ENCODE assay signal across 8 cellular contexts in the genomic region with DNA sequence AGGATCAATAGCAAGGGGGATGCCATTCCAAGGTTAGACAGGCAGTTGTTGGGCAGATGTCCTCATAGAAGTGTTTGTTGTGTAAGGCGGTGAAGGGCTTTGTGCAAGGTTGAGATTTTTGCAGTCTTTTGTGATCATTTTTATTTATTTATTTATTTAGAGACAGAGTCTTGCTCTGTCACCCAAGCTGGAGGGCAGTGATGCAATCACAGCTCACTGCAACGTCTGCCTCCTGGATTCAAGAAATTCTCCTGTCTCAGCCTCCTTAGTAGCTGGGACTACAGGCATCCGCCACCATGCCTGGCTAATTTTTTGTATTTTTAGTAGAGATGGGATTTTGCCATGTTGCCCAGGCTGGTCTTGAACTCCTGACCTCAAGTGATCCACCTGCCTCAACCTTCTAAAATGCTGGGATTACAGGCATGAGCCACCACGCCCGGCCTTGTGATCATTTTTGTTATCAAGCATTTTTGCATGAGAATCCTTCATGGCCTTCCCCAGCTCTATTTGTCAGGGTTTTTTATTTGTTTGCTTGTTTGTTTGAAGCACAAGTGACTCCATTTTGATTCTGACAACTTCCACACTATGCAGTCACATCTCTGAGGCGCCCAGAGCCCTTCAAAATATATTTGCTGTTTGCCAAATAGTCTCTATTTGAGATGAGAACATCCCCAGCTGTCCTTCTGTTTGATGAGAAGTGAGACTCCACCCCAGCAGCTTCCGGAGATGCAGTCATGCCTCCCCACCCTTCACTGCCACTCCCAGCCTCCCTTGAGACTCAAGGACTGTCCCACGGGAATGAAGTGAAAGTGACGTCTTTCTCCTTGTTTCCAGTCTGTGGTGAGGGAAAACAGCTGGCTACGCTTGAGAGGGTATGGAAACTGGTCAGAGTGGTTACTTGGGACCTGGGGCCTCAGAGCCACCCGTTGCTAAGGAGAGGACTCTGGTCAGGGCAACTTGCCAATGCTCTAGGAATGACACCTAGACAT. TPM values are rescaled to one million over a fixed set of nuclear protein-coding genes. Genes with fewer than 3 reads are reported as not detected.
A peak's percentile ranks its signal among the peaks of the same experiment; 100 is the strongest.
DNase-seq lines count a peak whose midpoint lies in the region; ATAC-seq and TF ChIP-seq lines count a peak whose summit lies in the region.

No MANE protein-coding gene starts in this region.

- no peak for TF ChIP-seq CTCF in cardiac muscle cell (IDR thresholded peaks at IDR 0.05; ENCODE audit: low read depth, low read length)
- no peak for TF ChIP-seq CTCF in upper lobe of right lung (IDR thresholded peaks at IDR 0.05)

- H3K4me3 ChIP-seq in cardiac muscle cell (no peak overlapping the region), upper lobe of right lung (no peak overlapping the region)

- H3K36me3 ChIP-seq in cardiac muscle cell (peaks cover 12% of the 10 kb centered on the region), upper lobe of right lung (peaks cover 32% of the 10 kb centered on the region)

- H3K27ac ChIP-seq in cardiac muscle cell (peak overlapping the region; percentile 72), upper lobe of right lung (peak overlapping the region; percentile 38)

- DNase-seq in AG20443 (ENCODE audit: low spot score) = peak; percentile 53
- DNase-seq in RPMI7951 (ENCODE audit: low read depth) = peak; percentile 96
- DNase-seq in cardiac muscle cell (ENCODE audit: low read depth in 1 of 2, low spot score in 1 of 2) = peak; percentile 32 to 77
- DNase-seq in upper lobe of right lung = no peak
- DNase-seq in NCI-H446 (lab: John Stamatoyannopoulos, UW) = no peak
- DNase-seq in inferior parietal cortex (ENCODE audit: extremely low spot score) = no peak

- peak; percentile 70 for ATAC-seq in GM19035 (IDR thresholded peaks at IDR 0.05; ENCODE audit: unreplicated experiment)
- peak; percentile 71 for ATAC-seq in HG03342 (IDR thresholded peaks at IDR 0.05; ENCODE audit: unreplicated experiment)
- peak; percentile 67 for ATAC-seq in upper lobe of right lung

- H3K4me1 ChIP-seq in cardiac muscle cell (ENCODE audit: low read depth) (peaks cover 9% of the 10 kb centered on the region), upper lobe of right lung (peaks cover 15% of the 10 kb centered on the region)

- intact Hi-C loops in upper lobe of right lung (cut with DNase I) = no loop called here

- H3K27me3 ChIP-seq in cardiac muscle cell = no peaks in the 10 kb centered on the region
- H3K27me3 ChIP-seq in upper lobe of right lung = no peaks in the 10 kb centered on the region

- H3K9me3 ChIP-seq in cardiac muscle cell (ENCODE audit: low read depth) = no peaks in the 10 kb centered on the region
- H3K9me3 ChIP-seq in upper lobe of right lung = no peaks in the 10 kb centered on the region

RNA-seq across cellular contexts. Expression of a gene that starts 38.0 kb away (rescaled TPM):
- total RNA-seq in RPMI7951 (2014; rRNA removed; shearing (Covaris generic)) = 35.9 and 37.3 TPM in 2 replicates
- total RNA-seq in cardiac muscle cell (50.2 and 100 TPM in 2 replicates), upper lobe of right lung (73.2 TPM)
- polyA plus RNA-seq in cardiac muscle cell = 85.0 and 138 TPM in 2 replicates

RNA-seq across cellular contexts. Expression of a gene that starts 38.6 kb away (rescaled TPM):
- total RNA-seq in RPMI7951 (2014; rRNA removed; shearing (Covaris generic)) = 55.3 and 78.7 TPM in 2 replicates
- total RNA-seq in cardiac muscle cell (36.8 and 47.2 TPM in 2 replicates), upper lobe of right lung (69.3 TPM)
- 64.6 and 87.6 TPM in 2 replicates for polyA plus RNA-seq in cardiac muscle cell

RNA-seq across cellular contexts. Expression of a gene that starts 49.7 kb away (rescaled TPM):
- total RNA-seq in RPMI7951 (2014; rRNA removed; shearing (Covaris generic)) = 2.0 and 2.6 TPM in 2 replicates
- total RNA-seq in cardiac muscle cell = 1.8 and 2.3 TPM in 2 replicates
- polyA plus RNA-seq in cardiac muscle cell = 4.8 and 6.6 TPM in 2 replicates
- 2.3 TPM for total RNA-seq in upper lobe of right lung

Comparison
In these comparisons a context has a peak if more than half of its experiments do, and no peak if none do; other contexts are left out.
1. DNase-seq: peak in AG20443 (single experiment), RPMI7951 (single experiment) and cardiac muscle cell (2 of 2); none in upper lobe of right lung (single experiment), NCI-H446 (0 of 2) and inferior parietal cortex (single experiment).
2. Peak in every context shown above with its lines, with median percentiles within 50 percentile points of each other: ATAC-seq.